10 cellular contexts compared by ENCODE assay signal in the genomic region with DNA sequence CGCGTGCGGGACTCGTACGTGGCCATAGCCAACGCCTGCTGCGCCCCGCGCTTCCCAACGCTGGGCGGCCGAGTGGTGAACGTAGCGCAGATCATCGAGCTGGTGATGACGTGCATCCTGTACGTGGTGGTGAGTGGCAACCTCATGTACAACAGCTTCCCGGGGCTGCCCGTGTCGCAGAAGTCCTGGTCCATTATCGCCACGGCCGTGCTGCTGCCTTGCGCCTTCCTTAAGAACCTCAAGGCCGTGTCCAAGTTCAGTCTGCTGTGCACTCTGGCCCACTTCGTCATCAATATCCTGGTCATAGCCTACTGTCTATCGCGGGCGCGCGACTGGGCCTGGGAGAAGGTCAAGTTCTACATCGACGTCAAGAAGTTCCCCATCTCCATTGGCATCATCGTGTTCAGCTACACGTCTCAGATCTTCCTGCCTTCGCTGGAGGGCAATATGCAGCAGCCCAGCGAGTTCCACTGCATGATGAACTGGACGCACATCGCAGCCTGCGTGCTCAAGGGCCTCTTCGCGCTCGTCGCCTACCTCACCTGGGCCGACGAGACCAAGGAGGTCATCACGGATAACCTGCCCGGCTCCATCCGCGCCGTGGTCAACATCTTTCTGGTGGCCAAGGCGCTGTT. TPM values are rescaled to one million over a fixed set of nuclear protein-coding genes. Genes with fewer than 3 reads are reported as not detected.
DNase-seq lines count a peak whose midpoint lies in the region; ATAC-seq and TF ChIP-seq lines count a peak whose summit lies in the region.
"Had no signal": no experiment of that assay in that cellular context is flagged by ENCODE, and none has a peak within 500 bp of the region (broad histone marks: within the 10 kb centered on the region; RNA-seq: fewer than 3 reads in every experiment).

No MANE protein-coding gene starts in this region.

- POLR2A ChIA-PET in CD8-positive, alpha-beta memory T cell (lab: Charles Lee): no interaction called here

- H3K9me3 Mint-ChIP-seq in CD8-positive, alpha-beta memory T cell: peaks cover 0 to 13% (median 5%) of the 10 kb centered on the region in 5 donors
- H3K9me3 Mint-ChIP-seq in central memory CD8-positive, alpha-beta T cell: no peaks in the 10 kb centered on the region
- H3K9me3 Mint-ChIP-seq in nephron progenitor cell: peaks cover 13% of the 10 kb centered on the region
- peaks cover 0 to 50% (median 21%) of the 10 kb centered on the region in 7 donors for H3K9me3 Mint-ChIP-seq in CD14-positive monocyte

- CTCF ChIA-PET in CD8-positive, alpha-beta memory T cell (lab: Charles Lee): no interaction called here

- H3K27me3 Mint-ChIP-seq in CD8-positive, alpha-beta memory T cell: peaks cover 79 to 89% of the 10 kb centered on the region in 2 donors
- peaks cover 97% of the 10 kb centered on the region for H3K27me3 Mint-ChIP-seq in central memory CD8-positive, alpha-beta T cell
- H3K27me3 Mint-ChIP-seq in nephron progenitor cell (ENCODE audit: low read depth, poor library complexity) (peaks cover 100% of the 10 kb centered on the region), CD14-positive monocyte (ENCODE audit: low read depth in 3 of 3) (peaks cover 91 to 98% (median 97%) of the 10 kb centered on the region in 3 donors)

- H3K36me3 Mint-ChIP-seq in CD8-positive, alpha-beta memory T cell: peaks cover 0 to 1% (median 0%) of the 10 kb centered on the region in 3 donors
- peaks cover 43% of the 10 kb centered on the region for H3K36me3 Mint-ChIP-seq in central memory CD8-positive, alpha-beta T cell (ENCODE audit: insufficient read depth)
- H3K36me3 Mint-ChIP-seq in nephron progenitor cell (ENCODE audit: low read depth) (no peaks in the 10 kb centered on the region), CD14-positive monocyte (peaks cover 3 to 22% of the 10 kb centered on the region in 2 donors)

- TF ChIP-seq CTCF in nephron progenitor cell (IDR thresholded peaks at IDR 0.05) (no peak), CD14-positive monocyte (IDR thresholded peaks at IDR 0.05) (no peak)

- H3K4me3 ChIP-seq in CD8-positive, alpha-beta memory T cell (ENCODE audit: low read length): no peak overlapping the region
- peak overlapping the region; percentile 43 for H3K4me3 ChIP-seq in HUES64 (ENCODE audit: low read length)
- no peak overlapping the region for H3K4me3 ChIP-seq in effector memory CD4-positive, alpha-beta T cell (ENCODE audit: insufficient read depth, low read depth, low read length, poor library complexity, severe bottlenecking)

- ATAC-seq in central memory CD8-positive, alpha-beta T cell (replicated peaks; ENCODE audit: extremely low read depth, poor library complexity, severe bottlenecking): no peak

- peaks cover 59 to 74% (median 68%) of the 10 kb centered on the region in 3 donors for H3K4me1 Mint-ChIP-seq in CD8-positive, alpha-beta memory T cell
- peaks cover 57% of the 10 kb centered on the region for H3K4me1 Mint-ChIP-seq in central memory CD8-positive, alpha-beta T cell
- H3K4me1 Mint-ChIP-seq in nephron progenitor cell (peaks cover 68% of the 10 kb centered on the region), CD14-positive monocyte (peaks cover 54% of the 10 kb centered on the region)

- intact Hi-C loops in CD14-positive monocyte (cut with micrococcal nuclease): no loop called here

- WGBS in HUES64: 4% methylated on average over 52 of the region's 52 CpGs

- no peak for DNase-seq in CD8-positive, alpha-beta memory T cell
- DNase-seq in central memory CD8-positive, alpha-beta T cell (ENCODE audit: low spot score in 2 of 2): no peak
- DNase-seq in nephron progenitor cell (no peak), CD14-positive monocyte (ENCODE audit: low spot score) (no peak)
- DNase-seq in effector CD8-positive, alpha-beta T cell (lab: John Stamatoyannopoulos, UW): no peak
- no peak for DNase-seq in effector memory CD4-positive, alpha-beta T cell
- DNase-seq: DMS153 had no signal

- no peaks in the 10 kb centered on the region for H3K9me3 ChIP-seq in CD8-positive, alpha-beta memory T cell (ENCODE audit: low read length)
- H3K9me3 ChIP-seq in HUES64 (ENCODE audit: insufficient read depth, low read depth, low read length): no peaks in the 10 kb centered on the region
- no peaks in the 10 kb centered on the region for H3K9me3 ChIP-seq in effector memory CD4-positive, alpha-beta T cell (ENCODE audit: control insufficient read depth, low read length)

- H3K27ac Mint-ChIP-seq in CD8-positive, alpha-beta memory T cell: peak overlapping the region in 5 of 8 donors; percentile 33 to 61 (median 55)
- peak overlapping the region; percentile 45 for H3K27ac Mint-ChIP-seq in central memory CD8-positive, alpha-beta T cell (ENCODE audit: low read depth)
- H3K27ac Mint-ChIP-seq in nephron progenitor cell (no peak overlapping the region), CD14-positive monocyte (no peak overlapping the region)

- H3K27me3 ChIP-seq in CD8-positive, alpha-beta memory T cell (ENCODE audit: insufficient read depth, low read length, poor library complexity, severe bottlenecking): peaks cover 94% of the 10 kb centered on the region
- H3K27me3 ChIP-seq in HUES64 (ENCODE audit: insufficient read depth, low read length): peaks cover 100% of the 10 kb centered on the region
- H3K27me3 ChIP-seq in effector memory CD4-positive, alpha-beta T cell (replicated peaks; ENCODE audit: control insufficient read depth, insufficient read depth, low read length, poor library complexity, severe bottlenecking): peaks cover 85% of the 10 kb centered on the region

- H3K4me3 Mint-ChIP-seq in CD8-positive, alpha-beta memory T cell: peak overlapping the region; percentile 9 to 87 (median 58)
- peak overlapping the region; percentile 31 for H3K4me3 Mint-ChIP-seq in central memory CD8-positive, alpha-beta T cell
- H3K4me3 Mint-ChIP-seq in nephron progenitor cell: peak overlapping the region; percentile 66
- H3K4me3 Mint-ChIP-seq in CD14-positive monocyte: peak overlapping the region in 1 of 2 donors; percentile 88

- no peaks in the 10 kb centered on the region for H3K36me3 ChIP-seq in CD8-positive, alpha-beta memory T cell (ENCODE audit: insufficient read depth, low read length)
- H3K36me3 ChIP-seq in HUES64 (ENCODE audit: insufficient read depth, low read length): no peaks in the 10 kb centered on the region
- no peaks in the 10 kb centered on the region for H3K36me3 ChIP-seq in effector memory CD4-positive, alpha-beta T cell (ENCODE audit: control insufficient read depth, insufficient read depth, low read length)

- H3K9ac ChIP-seq in HUES64 (ENCODE audit: low read depth, low read length): no peak overlapping the region

- H3K27ac ChIP-seq in CD8-positive, alpha-beta memory T cell (ENCODE audit: low read depth, low read length): no peak overlapping the region
- no peak overlapping the region for H3K27ac ChIP-seq in HUES64 (ENCODE audit: low read depth, low read length)
- no peak overlapping the region for H3K27ac ChIP-seq in effector memory CD4-positive, alpha-beta T cell (ENCODE audit: insufficient read depth, low read length, poor library complexity, severe bottlenecking)

- peaks cover 65% of the 10 kb centered on the region for H3K4me1 ChIP-seq in CD8-positive, alpha-beta memory T cell (ENCODE audit: insufficient read depth, low read length)
- peaks cover 18% of the 10 kb centered on the region; the same call in 1 of the 2 replicates for H3K4me1 ChIP-seq in HUES64 (ENCODE audit: insufficient read depth, low read length)
- peaks cover 61% of the 10 kb centered on the region for H3K4me1 ChIP-seq in effector memory CD4-positive, alpha-beta T cell (ENCODE audit: control insufficient read depth, insufficient read depth, low read length, poor library complexity, severe bottlenecking)

RNA-seq across cellular contexts. Expression of a gene that starts 3.4 kb away (rescaled TPM):
- not detected for total RNA-seq in CD8-positive, alpha-beta memory T cell
- polyA plus RNA-seq in CD8-positive, alpha-beta memory T cell: not detected
- polyA plus RNA-seq in HUES64 (2013, experiment 1 of 2): 0.15 TPM
- polyA plus RNA-seq in HUES64 (2013, experiment 2 of 2): 0.13 TPM
- polyA plus RNA-seq in CD14-positive monocyte: not detected
- total RNA-seq: fibroblast of lung, LHCN-M2 had no signal
- polyA plus RNA-seq: fibroblast of lung had no signal

RNA-seq across cellular contexts. Expression of a gene that starts 20.5 kb away (rescaled TPM):
- 10 to 100 TPM; 12.2 to 12.6 TPM for total RNA-seq in CD8-positive, alpha-beta memory T cell
- 9.5 TPM for polyA plus RNA-seq in CD8-positive, alpha-beta memory T cell
- polyA plus RNA-seq in HUES64 (2013, experiment 1 of 2): 10.3 TPM
- 8.9 TPM for polyA plus RNA-seq in HUES64 (2013, experiment 2 of 2)
- 1 to 10 TPM; 6.6 to 7.3 TPM for polyA plus RNA-seq in CD14-positive monocyte

Comparison
In these comparisons a context has a peak if more than half of its experiments do, and no peak if none do; other contexts are left out.
1. H3K27ac Mint-ChIP-seq: peak in CD8-positive, alpha-beta memory T cell (5 of 8) and central memory CD8-positive, alpha-beta T cell (single experiment); none in nephron progenitor cell (single experiment) and CD14-positive monocyte (0 of 7).